In the genomic region with DNA sequence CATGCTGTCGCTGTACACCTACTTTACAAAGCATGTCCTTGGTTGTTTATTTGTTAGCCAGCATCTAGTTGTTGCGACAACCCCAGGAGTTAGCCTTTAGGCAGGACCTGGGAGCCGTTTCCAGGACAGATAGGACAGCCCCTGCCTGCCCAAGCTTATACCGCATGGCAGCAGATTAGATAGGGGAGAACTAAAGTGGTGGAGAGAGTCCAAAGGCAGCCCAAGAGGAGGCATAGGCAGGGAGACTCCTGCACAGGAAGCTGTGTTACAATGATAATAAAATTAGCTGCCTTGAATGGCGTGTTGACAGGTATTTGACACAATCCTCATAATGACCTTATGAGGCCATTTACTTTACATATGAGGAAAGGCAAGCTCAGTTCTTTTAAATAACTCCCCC, we compare ENCODE assay signal across 25 cellular contexts.
"Had no signal": no experiment of that assay in that cellular context is flagged by ENCODE, and none has a peak within 500 bp of the region (broad histone marks: within the 10 kb centered on the region; RNA-seq: fewer than 3 reads in every experiment).

No MANE protein-coding gene starts in this region.

- H3K27ac ChIP-seq: body of pancreas, gastroesophageal sphincter, tibial artery, upper lobe of right lung had no signal

- H3K4me1 ChIP-seq: body of pancreas, gastroesophageal sphincter, tibial artery, upper lobe of right lung had no signal

- ATAC-seq: activated CD4-positive, alpha-beta T cell treated with anti-CD3 and anti-CD28 coated beads for 36 hours; activated T-cell treated with anti-CD3 and anti-CD28 coated beads, Interleukin-2, amount 50 U/mL, for 72 hours; body of pancreas; effector memory CD8-positive, alpha-beta T cell; gastroesophageal sphincter; stimulated activated memory B cell treated with anti-CD40 and anti-IgM and Interleukin-4, amounts not matched to agents 10 μg/mL and 1 μg/mL and 100 μg/mL, for 72 hours; stimulated activated naive CD8-positive, alpha-beta T cell treated with anti-CD3 and anti-CD28 coated beads, Interleukin-15, amount 100 ng/mL, for 72 hours; upper lobe of right lung had no signal

- H3K9me3 ChIP-seq: body of pancreas, gastroesophageal sphincter, tibial artery, upper lobe of right lung had no signal

- H3K4me3 ChIP-seq: body of pancreas, gastroesophageal sphincter, smooth muscle cell, tibial artery, upper lobe of right lung had no signal

- DNase-seq: activated B cell treated with CpG ODN at 0.5 μM for 24 hours; activated CD4-positive, alpha-beta T cell treated with anti-CD3 and anti-CD28 coated beads for 36 hours; activated effector memory CD4-positive, alpha-beta T cell treated with Interleukin-2 at 50 U/mL for 16 hours; activated naive CD4-positive, alpha-beta T cell treated with Interleukin-2 at 50 U/mL for 16 hours; activated T-cell treated with anti-CD3 and anti-CD28 coated beads for 4 hours; activated T-cell treated with anti-CD3 and anti-CD28 coated beads, Interleukin-2, amount 50 U/mL, for 72 hours; anterior cingulate cortex; body of pancreas; cortex of kidney; effector memory CD8-positive, alpha-beta T cell; hypothalamus; immature natural killer cell; kidney; stimulated activated CD4-positive, alpha-beta T cell treated with anti-CD3 and anti-CD28 coated beads, Interleukin-1b, Interleukin-23, amount 100 ng/mL, for 48 hours; stimulated activated CD4-positive, alpha-beta T cell treated with anti-CD3 and anti-CD28 coated beads, Interleukin-4, amount 100 ng/mL, for 4 hours; stimulated activated CD8-positive, alpha-beta memory T cell treated with anti-CD3 and anti-CD28 coated beads, Interleukin-4, amount 100 ng/mL, for 48 hours; stimulated activated naive CD8-positive, alpha-beta T cell treated with anti-CD3 and anti-CD28 coated beads, Interleukin-15, amount 100 ng/mL, for 72 hours; substantia nigra; SW 1271; T-helper 9 cell; tibial artery; upper lobe of right lung had no signal

- H3K27me3 ChIP-seq: body of pancreas, gastroesophageal sphincter, tibial artery, upper lobe of right lung had no signal
